ENCODE assay signal across 1 cellular context in the genomic region with DNA sequence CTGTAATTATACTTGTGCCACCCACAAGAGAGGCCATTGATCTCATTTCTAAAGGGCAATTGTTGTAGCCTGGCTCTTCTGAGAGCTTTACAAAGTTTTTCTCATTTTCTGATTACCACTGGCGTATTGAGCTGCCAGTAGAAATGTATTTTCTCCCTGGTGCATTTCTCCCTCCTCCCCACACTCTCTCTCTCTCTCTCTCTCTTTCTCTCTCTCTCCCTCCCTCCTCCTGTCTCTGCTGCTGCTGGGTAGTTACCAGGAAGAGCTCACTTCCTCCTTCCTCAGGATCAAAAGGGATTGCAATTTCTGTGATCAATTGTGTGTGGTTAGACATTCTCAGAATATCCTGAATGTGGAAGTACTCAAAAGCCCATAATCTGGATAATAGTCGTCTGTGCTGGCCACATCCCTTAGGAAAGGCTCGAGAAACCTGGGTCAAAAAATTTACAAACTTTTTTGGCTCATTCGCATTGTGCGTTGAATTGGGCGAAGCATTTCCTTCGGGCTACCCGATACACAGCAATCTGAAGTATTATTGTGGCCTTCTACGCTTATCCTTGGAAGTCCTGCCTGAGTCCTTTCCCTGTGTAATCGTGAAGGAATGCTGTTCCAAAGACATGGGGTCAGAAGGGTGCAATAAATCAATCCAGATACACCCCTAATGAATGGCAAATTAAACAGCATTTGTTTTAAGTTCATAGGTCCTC.
TF ChIP-seq lines count a peak whose summit lies in the region.

No MANE protein-coding gene starts in this region.

TF ChIP-seq in endothelial cell of umbilical vein, 7 proteins besides CTCF, POLR2A, EP300 and RAD21:
- TF ChIP-seq POLR2AphosphoS5 (IDR thresholded peaks at IDR 0.05; ENCODE audit: insufficient read depth, low read depth, low read length) (peak; percentile 70), EZH2 (IDR thresholded peaks at IDR 0.05; ENCODE audit: borderline replicate concordance, low read depth, low read length, severe bottlenecking) (no peak), GATA2 (IDR thresholded peaks at IDR 0.05; ENCODE audit: insufficient read depth, insufficient read length, low read depth, low read length) (peak; percentile 77), JUN (IDR thresholded peaks at IDR 0.05; ENCODE audit: borderline replicate concordance, insufficient read depth, insufficient read length, low read depth) (peak; percentile 59), FOS (IDR thresholded peaks at IDR 0.05; ENCODE audit: borderline replicate concordance, insufficient read depth, low read length) (peak; percentile 56)
TF ChIP-seq in endothelial cell of umbilical vein: peak in this region for 4.
